In the genomic region with DNA sequence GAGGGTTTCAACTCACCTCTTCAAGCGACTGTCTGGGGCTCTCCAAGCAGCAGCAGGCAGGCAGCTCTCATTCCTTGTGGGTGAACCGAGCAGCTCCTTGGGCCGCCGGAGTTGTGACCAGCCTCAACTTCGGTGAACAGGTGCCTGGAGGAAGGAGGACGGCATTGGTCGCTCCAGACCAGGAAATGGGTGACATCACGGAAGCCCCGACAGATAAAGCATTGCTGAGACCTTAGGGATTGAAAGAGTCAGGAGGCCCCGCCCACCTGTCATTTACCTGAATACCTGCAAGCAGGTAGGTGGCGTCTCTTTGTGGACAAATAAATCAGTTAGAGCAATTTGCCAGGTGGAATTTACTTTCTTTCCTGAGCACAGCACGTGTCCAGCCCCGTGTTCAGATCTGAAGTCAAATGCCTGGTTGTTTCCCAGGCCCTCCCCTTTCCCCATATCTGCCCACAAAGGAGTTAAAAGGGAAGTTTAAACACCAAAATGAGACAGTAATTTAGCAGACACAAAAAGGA, we compare ENCODE assay signal across 8 cellular contexts. TPM values are rescaled to one million over a fixed set of nuclear protein-coding genes. Genes with fewer than 3 reads are reported as not detected.
A peak's percentile ranks its signal among the peaks of the same experiment; 100 is the strongest.
DNase-seq lines count a peak whose midpoint lies in the region; ATAC-seq and TF ChIP-seq lines count a peak whose summit lies in the region.

Gene LNX1 (minus strand): TSS at position 115 of the 521 bp plus-strand sequence. CDS start 17,484 bp downstream, outside the sequence.

- H3K36me3 Mint-ChIP-seq in CD8-positive, alpha-beta T cell: no peaks in the 10 kb centered on the region

- no peak within 1 kb of the TSS for H3K27ac Mint-ChIP-seq in CD8-positive, alpha-beta T cell

- no peak within 1 kb of the TSS for H3K9ac ChIP-seq in Loucy (ENCODE audit: low read depth, low read length, poor library complexity, severe bottlenecking)
- no peak within 1 kb of the TSS for H3K9ac ChIP-seq in mesendoderm (ENCODE audit: low read length)

- H3K79me2 ChIP-seq in Loucy (ENCODE audit: insufficient read depth, low read length) (no peaks in the 10 kb centered on the region), mesendoderm (ENCODE audit: control insufficient read depth, insufficient read depth, low read length) (no peaks in the 10 kb centered on the region)

- peaks cover 32% of the 10 kb centered on the region for H3K27me3 Mint-ChIP-seq in CD8-positive, alpha-beta T cell (ENCODE audit: low read depth)

- H3K23ac ChIP-seq in mesendoderm (ENCODE audit: low read length): no peak within 1 kb of the TSS

- no peak within 1 kb of the TSS for H2BK5ac ChIP-seq in mesendoderm (ENCODE audit: low read length)

- H3K9me3 Mint-ChIP-seq in CD8-positive, alpha-beta T cell: no peaks in the 10 kb centered on the region

- H3K79me1 ChIP-seq in mesendoderm (ENCODE audit: low read length): no peaks in the 10 kb centered on the region

- no peak within 1 kb of the TSS for H3K4ac ChIP-seq in mesendoderm (ENCODE audit: low read depth, low read length)

- H4K8ac ChIP-seq in mesendoderm (ENCODE audit: low read depth, low read length): no peak within 1 kb of the TSS

- POLR2A ChIA-PET in CD8-positive, alpha-beta T cell (lab: Charles Lee): interaction anchor here (0.6 kb wide), 1 partner anchor 104 kb away, joined by 3 read pairs; no protein-coding TSS in a partner anchor

- H3K4me2 ChIP-seq in Loucy (ENCODE audit: low read depth, low read length, poor library complexity, severe bottlenecking): no peak within 1 kb of the TSS
- peak within 1 kb of the TSS; percentile 48 for H3K4me2 ChIP-seq in mesendoderm (ENCODE audit: low read length)

- TF ChIP-seq POLR2A in breast epithelium (IDR thresholded peaks at IDR 0.05): no peak

- H4K20me1 ChIP-seq in Loucy (ENCODE audit: insufficient read depth, low read length, poor library complexity, severe bottlenecking): no peaks in the 10 kb centered on the region

- H2BK15ac ChIP-seq in mesendoderm (replicated peaks; ENCODE audit: low read depth): no peak within 1 kb of the TSS

- H2BK120ac ChIP-seq in mesendoderm (ENCODE audit: low read depth, low read length): no peak within 1 kb of the TSS

- H3K27me3 ChIP-seq in CD8-positive, alpha-beta T cell (ENCODE audit: insufficient read depth, low read length): peaks cover 5% of the 10 kb centered on the region
- H3K27me3 ChIP-seq in Loucy (ENCODE audit: insufficient read depth, low read length, poor library complexity, severe bottlenecking) (no peaks in the 10 kb centered on the region), breast epithelium (no peaks in the 10 kb centered on the region), mesendoderm (ENCODE audit: insufficient read depth, low read length, poor library complexity) (no peaks in the 10 kb centered on the region)

- TF ChIP-seq CTCF in CD8-positive, alpha-beta T cell (IDR thresholded peaks at IDR 0.05): no peak
- TF ChIP-seq CTCF in Loucy (conservative IDR thresholded peaks at IDR 0.05; ENCODE audit: low read length) (no peak), breast epithelium (IDR thresholded peaks at IDR 0.05) (no peak)

- peak within 1 kb of the TSS; percentile 47 for H3K4me3 Mint-ChIP-seq in CD8-positive, alpha-beta T cell

- in situ Hi-C loops in G401 (cut with HindIII; ENCODE audit: low sequenced_read_pairs): no loop called here

- no peak for ATAC-seq in CD8-positive, alpha-beta T cell
- ATAC-seq in HG03521 (IDR thresholded peaks at IDR 0.05; ENCODE audit: unreplicated experiment): no peak

- DNase-seq in CD8-positive, alpha-beta T cell: no peak
- DNase-seq in breast epithelium (ENCODE audit: low spot score in 2 of 2) (peak; percentile 85 to 90), mesendoderm (peak; percentile 95), G401 (ENCODE audit: low spot score) (no peak)
- no peak for DNase-seq in NK-92 treated with Interleukin-12 subunit alpha and Interleukin-12 subunit beta, amount 100 ng/mL, for 24 hours (lab: John Stamatoyannopoulos, UW)
- DNase-seq in activated naive CD4-positive, alpha-beta T cell treated with anti-CD3 and anti-CD28 coated beads, Interleukin-2, amount 50 U/mL, for 16 hours: no peak

- no peak within 1 kb of the TSS for H4K5ac ChIP-seq in mesendoderm (ENCODE audit: low read length)

- H3K4me3 ChIP-seq in CD8-positive, alpha-beta T cell (ENCODE audit: low read depth, low read length): no peak within 1 kb of the TSS
- H3K4me3 ChIP-seq in Loucy (ENCODE audit: low read length, poor library complexity, severe bottlenecking): no peak within 1 kb of the TSS
- peak within 1 kb of the TSS in 2 of 3 donors; percentile 44 to 58 for H3K4me3 ChIP-seq in breast epithelium
- H3K4me3 ChIP-seq in mesendoderm (ENCODE audit: low read length): no peak within 1 kb of the TSS

- intact Hi-C loops in CD8-positive, alpha-beta T cell (cut with DNase I, micrococcal nuclease): no loop called here
- intact Hi-C loops in breast epithelium (cut with DNase I; ENCODE audit: low total_unique reads): no loop called here

- H3K56ac ChIP-seq in mesendoderm (ENCODE audit: low read length): no peak within 1 kb of the TSS

- H3K4me1 Mint-ChIP-seq in CD8-positive, alpha-beta T cell (ENCODE audit: low read depth): peaks cover 10% of the 10 kb centered on the region

- no peak within 1 kb of the TSS for H3K27ac ChIP-seq in CD8-positive, alpha-beta T cell (ENCODE audit: low read depth, low read length)
- H3K27ac ChIP-seq in breast epithelium (peak within 1 kb of the TSS; percentile 77 to 88), mesendoderm (ENCODE audit: low read depth, low read length) (peak within 1 kb of the TSS; percentile 52)

- H3K9me3 ChIP-seq in CD8-positive, alpha-beta T cell (ENCODE audit: low read length): no peaks in the 10 kb centered on the region
- H3K9me3 ChIP-seq in Loucy (ENCODE audit: insufficient read depth, low read depth, low read length): no peaks in the 10 kb centered on the region
- no peaks in the 10 kb centered on the region for H3K9me3 ChIP-seq in breast epithelium

- H2AK5ac ChIP-seq in mesendoderm (ENCODE audit: low read length): no peak within 1 kb of the TSS

- peak within 1 kb of the TSS; percentile 62; the same call in 1 of the 2 replicates for H2AFZ ChIP-seq in Loucy (ENCODE audit: low read length)

- CTCF ChIA-PET in CD8-positive, alpha-beta T cell (lab: Charles Lee): no interaction called here

- no peaks in the 10 kb centered on the region for H3K4me1 ChIP-seq in CD8-positive, alpha-beta T cell (ENCODE audit: insufficient read depth, low read length)
- no peaks in the 10 kb centered on the region for H3K4me1 ChIP-seq in Loucy (ENCODE audit: insufficient read depth, low read length, poor library complexity, severe bottlenecking)
- H3K4me1 ChIP-seq in breast epithelium: peaks cover 0 to 5% of the 10 kb centered on the region in 2 donors
- no peaks in the 10 kb centered on the region for H3K4me1 ChIP-seq in mesendoderm (ENCODE audit: control insufficient read depth, low read depth, low read length)

- H3F3A ChIP-seq in Loucy (ENCODE audit: low read depth): no peaks in the 10 kb centered on the region

- WGBS in mesendoderm (ENCODE audit: extremely low coverage, insufficient coverage, low lambda C conversion rate): no CpG with 5 or more reads among the region's 13 CpGs

- peak within 1 kb of the TSS; percentile 46 for H3K18ac ChIP-seq in mesendoderm (ENCODE audit: low read length)

- no peaks in the 10 kb centered on the region for H3K9me2 ChIP-seq in Loucy (replicated peaks; ENCODE audit: low read depth, low read length)

- no peaks in the 10 kb centered on the region for H3K36me3 ChIP-seq in CD8-positive, alpha-beta T cell (ENCODE audit: insufficient read depth, low read length)
- H3K36me3 ChIP-seq in Loucy (ENCODE audit: insufficient read depth, low read length): no peaks in the 10 kb centered on the region
- H3K36me3 ChIP-seq in breast epithelium: no peaks in the 10 kb centered on the region
- no peaks in the 10 kb centered on the region for H3K36me3 ChIP-seq in mesendoderm (ENCODE audit: control insufficient read depth, insufficient read depth, low read length)

RNA-seq across cellular contexts. Expression of gene LNX1, which starts in this region (rescaled TPM):
- not detected for total RNA-seq in CD8-positive, alpha-beta T cell
- 10 to 100 TPM; 19.7 to 22.6 (median 22.5) TPM for total RNA-seq in breast epithelium
- polyA plus RNA-seq in mesendoderm (2013, experiment 1 of 2): 1.00 TPM
- polyA plus RNA-seq in mesendoderm (2013, experiment 2 of 2): 0.88 TPM
- 0.31 TPM in 1 of 2 replicates, not detected in the other for total RNA-seq in G401 (2014; rRNA removed; shearing (Covaris generic))

Comparison
In these comparisons a context has a peak if more than half of its experiments do, and no peak if none do; other contexts are left out.
1. RNA of gene LNX1 (total RNA-seq): 19.7 to 22.6 TPM in breast epithelium; not detected in CD8-positive, alpha-beta T cell and 0.31 TPM in G401; every median in the first group is over 10 times any median in the second.
2. DNase-seq: peak in breast epithelium (2 of 2) and mesendoderm (single experiment); none in CD8-positive, alpha-beta T cell (0 of 7), G401 (single experiment), NK-92 treated with Interleukin-12 subunit alpha and Interleukin-12 subunit beta, amount 100 ng/mL, for 24 hours (single experiment) and activated naive CD4-positive, alpha-beta T cell treated with anti-CD3 and anti-CD28 coated beads, Interleukin-2, amount 50 U/mL, for 16 hours (single experiment).
3. H3K4me3 ChIP-seq: peak in breast epithelium (2 of 3); none in CD8-positive, alpha-beta T cell (single experiment), Loucy (single experiment) and mesendoderm (single experiment).